In the genomic region with DNA sequence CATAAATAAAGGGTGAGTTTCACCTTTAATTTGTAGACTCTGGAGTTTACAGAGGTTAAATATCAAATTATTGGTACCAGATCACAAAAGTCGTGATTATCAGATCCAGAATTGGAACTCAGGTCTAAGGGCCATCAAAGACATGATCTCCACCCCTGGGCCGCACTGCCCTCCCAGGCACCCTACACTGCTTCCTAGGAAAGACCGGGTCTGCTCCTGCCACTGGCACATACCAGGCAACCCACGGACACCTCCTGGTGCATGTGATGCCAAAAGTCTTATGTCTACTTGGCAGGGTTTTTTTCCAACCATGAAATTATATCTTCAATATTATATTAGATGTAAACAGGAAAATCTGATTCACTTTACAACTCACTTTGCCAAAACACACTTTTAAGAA, we compare ENCODE assay signal across 27 cellular contexts.
DNase-seq lines count a peak whose midpoint lies in the region; ATAC-seq, FAIRE-seq and TF ChIP-seq lines count a peak whose summit lies in the region.
"Had no signal": no experiment of that assay in that cellular context is flagged by ENCODE, and none has a peak within 500 bp of the region (broad histone marks: within the 10 kb centered on the region; RNA-seq: fewer than 3 reads in every experiment).

No MANE protein-coding gene starts in this region.

- TF ChIP-seq CTCF in kidney (IDR thresholded peaks at IDR 0.05; ENCODE audit: borderline replicate concordance, extremely low read depth, insufficient read depth) (no peak), MCF 10A (IDR thresholded peaks at IDR 0.05; ENCODE audit: unreplicated experiment) (no peak)

- no peaks in the 10 kb centered on the region for H3K4me1 ChIP-seq in kidney (ENCODE audit: control insufficient read depth in 1 of 2, insufficient read depth in 1 of 2, low read depth in 1 of 2, low read length in 2 of 2)
- H3K4me1 ChIP-seq: BE2C had no signal

- CTCF ChIA-PET in MCF 10A (lab: Yijun Ruan, JAX), result no interaction called here

- H3K36me3 Mint-ChIP-seq in MCF 10A (ENCODE audit: insufficient read depth, unreplicated experiment), result peaks cover 6% of the 10 kb centered on the region
- H3K36me3 Mint-ChIP-seq: CD14-positive monocyte; CD4-positive, alpha-beta memory T cell; CD4-positive, CD25-positive, alpha-beta regulatory T cell; CD8-positive, alpha-beta memory T cell had no signal

- no peak overlapping the region for H3K9ac ChIP-seq in kidney (ENCODE audit: low read length in 2 of 2)
- H3K9ac ChIP-seq: BLaER1 had no signal

- H3K36me3 ChIP-seq in H7 (replicated peaks; ENCODE audit: control insufficient read depth, insufficient read depth, low read length) (no peaks in the 10 kb centered on the region), kidney (ENCODE audit: control insufficient read depth in 1 of 2, insufficient read depth in 2 of 2, low read length in 2 of 2) (no peaks in the 10 kb centered on the region)
- H3K36me3 ChIP-seq: BE2C had no signal

- no peak for FAIRE-seq in kidney (lab: Jason Lieb, UNC)
- FAIRE-seq: A204.1, GM12878, GM12892, GM18507 had no signal

- BruUV-seq in MCF 10A (replicated peaks; lab: Mats Ljungman, UMichigan), result no TSS peak

- H3K9me3 ChIP-seq in kidney (ENCODE audit: control insufficient read depth in 1 of 2, low read length in 2 of 2), result no peaks in the 10 kb centered on the region
- H3K9me3 ChIP-seq: BE2C, BLaER1 had no signal

- ATAC-seq in GM21447 (IDR thresholded peaks at IDR 0.05; ENCODE audit: unreplicated experiment), result no peak
- ATAC-seq: GM12878 had no signal

- intact Hi-C loops in kidney (cut with DNase I), result no loop called here
- intact Hi-C loops in posterior vena cava (cut with DNase I), result no loop called here
- intact Hi-C loops in MCF 10A (cut with micrococcal nuclease), result no loop called here

- H3K4me3 ChIP-seq in H7 (ENCODE audit: insufficient read depth, low read depth, low read length) (no peak overlapping the region), kidney (ENCODE audit: low read length in 2 of 2) (no peak overlapping the region)
- H3K4me3 ChIP-seq: BLaER1, GM12878 had no signal

- H3K27me3 ChIP-seq in H7 (ENCODE audit: control insufficient read depth, insufficient read depth, low read length), result no peaks in the 10 kb centered on the region
- H3K27me3 ChIP-seq: BE2C, BLaER1 had no signal

- no peak overlapping the region for H3K4me3 Mint-ChIP-seq in MCF 10A (ENCODE audit: unreplicated experiment)
- H3K4me3 Mint-ChIP-seq: CD14-positive monocyte; CD4-positive, alpha-beta memory T cell; CD4-positive, CD25-positive, alpha-beta regulatory T cell; CD8-positive, alpha-beta memory T cell had no signal

- peak; percentile 22 for DNase-seq in H7
- peak; percentile 29 for DNase-seq in kidney
- peak; percentile 49 for DNase-seq in posterior vena cava (ENCODE audit: low spot score)
- no peak for DNase-seq in substantia nigra (lab: John Stamatoyannopoulos, UW)
- no peak for DNase-seq in MCF 10A (ENCODE audit: unreplicated experiment)
- DNase-seq: 8988T; ACHN; BE2C; C1 segment of cervical spinal cord; CD4-positive, alpha-beta memory T cell; CD4-positive, CD25-positive, alpha-beta regulatory T cell; COR-L47; DMS 273 treated with DMSO at 0.1 percent for 48 hours; DMS153; DMS53; DMS79; DND-41; EL; GDM1 had no signal

- H3K27ac ChIP-seq in kidney (ENCODE audit: low read depth in 2 of 2, low read length in 2 of 2) (no peak overlapping the region), substantia nigra (ENCODE audit: low read depth, low read length, poor library complexity, severe bottlenecking) (no peak overlapping the region)
- H3K27ac ChIP-seq: BLaER1 had no signal

- H3K27me3 Mint-ChIP-seq in MCF 10A (ENCODE audit: insufficient read depth, unreplicated experiment), result no peaks in the 10 kb centered on the region
- H3K27me3 Mint-ChIP-seq: CD4-positive, alpha-beta memory T cell; CD4-positive, CD25-positive, alpha-beta regulatory T cell had no signal

- no peak overlapping the region for H3K27ac Mint-ChIP-seq in MCF 10A (ENCODE audit: low read depth, unreplicated experiment)
- H3K27ac Mint-ChIP-seq: CD14-positive monocyte; CD4-positive, alpha-beta memory T cell; CD4-positive, CD25-positive, alpha-beta regulatory T cell; CD8-positive, alpha-beta memory T cell had no signal

- H3K9me3 Mint-ChIP-seq in MCF 10A (ENCODE audit: unreplicated experiment), result peaks cover 17% of the 10 kb centered on the region
- H3K9me3 Mint-ChIP-seq: CD8-positive, alpha-beta memory T cell had no signal

- no peaks in the 10 kb centered on the region for H3K4me1 Mint-ChIP-seq in MCF 10A (ENCODE audit: insufficient read depth, unreplicated experiment)
- H3K4me1 Mint-ChIP-seq: CD14-positive monocyte; CD4-positive, alpha-beta memory T cell; CD4-positive, CD25-positive, alpha-beta regulatory T cell; CD8-positive, alpha-beta memory T cell had no signal

- POLR2A ChIA-PET in MCF 10A (lab: Yijun Ruan, JAX), result no interaction called here

Comparison
In these comparisons a context has a peak if more than half of its experiments do, and no peak if none do; other contexts are left out.
1. DNase-seq: peak in H7 (single experiment), kidney (single experiment) and posterior vena cava (single experiment); none in substantia nigra (0 of 49) and MCF 10A (single experiment).